1 cellular context compared by ENCODE assay signal in genomic region chr9:97986466-97986865, GRCh38.
TF ChIP-seq lines count a peak whose summit lies in the region.

No MANE protein-coding gene starts in this region.

TF ChIP-seq in K562, 482 proteins besides CTCF, POLR2A, EP300 and RAD21 (continued from another document and continues in another):
- no peak for TF ChIP-seq ZNF407 (IDR thresholded peaks at IDR 0.05; ENCODE audit: low read depth)
- 0 out of 2 replicates have a peak, but pooled peaks have one; percentile 12 for TF ChIP-seq USF2 (CRISPR knock-in tag; IDR thresholded peaks at IDR 0.05)
- no peak for TF ChIP-seq ZNF224 (CRISPR knock-in tag; IDR thresholded peaks at IDR 0.05)
- no peak for TF ChIP-seq GATAD2B (IDR thresholded peaks at IDR 0.05; ENCODE audit: borderline replicate concordance)
- no peak for TF ChIP-seq PHF21A (IDR thresholded peaks at IDR 0.05; ENCODE audit: borderline replicate concordance, low read depth)
- TF ChIP-seq TCF7L2 (IDR thresholded peaks at IDR 0.05; ENCODE audit: low read depth, low read length), result no peak
- TF ChIP-seq AFF4 (CRISPR knock-in tag; IDR thresholded peaks at IDR 0.05), result no peak
- no peak for TF ChIP-seq NR4A1 (CRISPR knock-in tag; IDR thresholded peaks at IDR 0.05)
- no peak for TF ChIP-seq NR4A1 (tag; IDR thresholded peaks at IDR 0.05)
- TF ChIP-seq SIN3A (IDR thresholded peaks at IDR 0.05; ENCODE audit: borderline replicate concordance in 2 of 2, control insufficient read depth in 1 of 2, low read depth in 2 of 2, low read length in 2 of 2), result peak in 1 of 2 experiments; percentile 42; a peak in 1 of 4 replicates
- no peak for TF ChIP-seq JUND (IDR thresholded peaks at IDR 0.05; ENCODE audit: borderline replicate concordance, low read depth, low read length)
- no peak for TF ChIP-seq JUND (tag; IDR thresholded peaks at IDR 0.05; ENCODE audit: borderline replicate concordance, low read depth, low read length)
- no peak for TF ChIP-seq NFATC3 (IDR thresholded peaks at IDR 0.05)
- no peak for TF ChIP-seq SRSF7 (optimal IDR thresholded peaks at IDR 0.05; ENCODE audit: low read depth, low read length)
- TF ChIP-seq TFAP4 (CRISPR knock-in tag; IDR thresholded peaks at IDR 0.05; ENCODE audit: borderline replicate concordance), result peak; percentile 18; the same call in 1 of the 2 replicates
- TF ChIP-seq CBX8 (IDR thresholded peaks at IDR 0.05; ENCODE audit: borderline replicate concordance, extremely low read depth, low read depth, low read length, poor library complexity, severe bottlenecking), result no peak
- no peak for TF ChIP-seq SMARCA5 (IDR thresholded peaks at IDR 0.05)
- TF ChIP-seq DNMT1 (IDR thresholded peaks at IDR 0.05), result no peak
- no peak for TF ChIP-seq ARID3B (CRISPR knock-in tag; IDR thresholded peaks at IDR 0.05; ENCODE audit: borderline replicate concordance)
- no peak for TF ChIP-seq C11orf30 (IDR thresholded peaks at IDR 0.05; ENCODE audit: low read depth)
- TF ChIP-seq CHD2 (IDR thresholded peaks at IDR 0.05; ENCODE audit: low read depth, low read length), result no peak
- peak in 1 of 2 experiments; percentile 39; a peak in 1 of 4 replicates for TF ChIP-seq FOXK2 (conservative IDR thresholded peaks at IDR 0.05 in 1 of 2, IDR thresholded peaks at IDR 0.05 in 1 of 2; ENCODE audit: low read depth in 2 of 2)
- no peak for TF ChIP-seq ZNF507 (tag; conservative IDR thresholded peaks at IDR 0.05)
- no peak for TF ChIP-seq CHD1 (IDR thresholded peaks at IDR 0.05; ENCODE audit: low read length)
- TF ChIP-seq POLR2AphosphoS2 (IDR thresholded peaks at IDR 0.05; ENCODE audit: low read length), result 0 out of 2 replicates have a peak, but pooled peaks have one; percentile 34
- TF ChIP-seq HMBOX1 (IDR thresholded peaks at IDR 0.05), result no peak
- TF ChIP-seq ETS1 (conservative IDR thresholded peaks at IDR 0.05; ENCODE audit: control insufficient read depth, low read depth, low read length), result no peak
- no peak for TF ChIP-seq TSC22D4 (tag; IDR thresholded peaks at IDR 0.05)
- TF ChIP-seq RBM34 (IDR thresholded peaks at IDR 0.05; ENCODE audit: borderline replicate concordance, insufficient read depth, low read length), result no peak
- TF ChIP-seq KDM1A (IDR thresholded peaks at IDR 0.05), result no peak
- TF ChIP-seq IRF1 (CRISPR knock-in tag; IDR thresholded peaks at IDR 0.05; ENCODE audit: borderline replicate concordance), result no peak
- TF ChIP-seq SREBF1 (IDR thresholded peaks at IDR 0.05; ENCODE audit: borderline replicate concordance, low read depth, low read length), result no peak
- TF ChIP-seq ZNF511 (CRISPR knock-in tag; IDR thresholded peaks at IDR 0.05), result no peak
- peak; percentile 80 for TF ChIP-seq TOE1 (IDR thresholded peaks at IDR 0.05; ENCODE audit: borderline replicate concordance)
- no peak for TF ChIP-seq TOE1 (CRISPR knock-in tag; IDR thresholded peaks at IDR 0.05; ENCODE audit: borderline replicate concordance, low read depth)
- TF ChIP-seq POLR2G (IDR thresholded peaks at IDR 0.05; ENCODE audit: low read depth, low read length), result no peak
- TF ChIP-seq SOX6 (IDR thresholded peaks at IDR 0.05), result no peak
- no peak for TF ChIP-seq HMGXB4 (CRISPR knock-in tag; IDR thresholded peaks at IDR 0.05)
- TF ChIP-seq RNF2 (IDR thresholded peaks at IDR 0.05), result no peak
- TF ChIP-seq ATF1 (CRISPR knock-in tag; IDR thresholded peaks at IDR 0.05), result no peak
- TF ChIP-seq ATF1 (tag; IDR thresholded peaks at IDR 0.05), result no peak
- no peak for TF ChIP-seq NFE2L1 (tag; IDR thresholded peaks at IDR 0.05; ENCODE audit: borderline replicate concordance, low read depth)
- TF ChIP-seq U2AF1 (optimal IDR thresholded peaks at IDR 0.05; ENCODE audit: low read depth, low read length), result no peak
